In genomic region chr5:38468202-38468656, GRCh38 we compare ENCODE assay signal across 12 cellular contexts.
DNase-seq lines count a peak whose midpoint lies in the region; ATAC-seq, FAIRE-seq and TF ChIP-seq lines count a peak whose summit lies in the region.
"Had no signal": no experiment of that assay in that cellular context is flagged by ENCODE, and none has a peak within 500 bp of the region (broad histone marks: within the 10 kb centered on the region; RNA-seq: fewer than 3 reads in every experiment).

No MANE protein-coding gene starts in this region.

- no peaks in the 10 kb centered on the region for H3K36me3 Mint-ChIP-seq in brain
- H3K36me3 Mint-ChIP-seq in activated CD4-positive, alpha-beta T cell treated with anti-CD3 and anti-CD28 coated beads, Interleukin-2, amount 10 ng/mL, durations not matched to agents 7 days and 5 days (ENCODE audit: low read depth), result no peaks in the 10 kb centered on the region
- H3K36me3 Mint-ChIP-seq in effector memory CD8-positive, alpha-beta T cell (ENCODE audit: insufficient read depth), result no peaks in the 10 kb centered on the region

- CTCF ChIA-PET in activated CD4-positive, alpha-beta T cell treated with anti-CD3 and anti-CD28 coated beads, Interleukin-2, amount 10 ng/mL, durations not matched to agents 7 days and 5 days (lab: Charles Lee), result interaction anchor here (1.1 to 4.4 kb wide), 4 partner anchors 13 to 27 kb away, joined by 4 to 15 read pairs (median 6); no protein-coding TSS in a partner anchor

- peak; percentile 94 for DNase-seq in H54 (ENCODE audit: insufficient read length, low spot score)
- peak; percentile 86 for DNase-seq in kidney epithelial cell (ENCODE audit: low read depth)
- DNase-seq in smooth muscle cell of the brain vasculature (ENCODE audit: low read depth, low spot score), result peak; percentile 36
- no peak for DNase-seq in NCI-H446 treated with DMSO at 0.1 percent for 48 hours (lab: John Stamatoyannopoulos, UW)
- DNase-seq in activated CD4-positive, alpha-beta T cell treated with anti-CD3 and anti-CD28 coated beads, Interleukin-2, amount 10 ng/mL, durations not matched to agents 7 days and 5 days, result no peak
- DNase-seq in effector memory CD8-positive, alpha-beta T cell, result no peak
- DNase-seq: cerebellar nuclear complex, GDM1, NCI-H1092, small intestine had no signal

- peak overlapping the region in 1 of 5 experiments; percentile 8 for H3K4me3 Mint-ChIP-seq in brain
- H3K4me3 Mint-ChIP-seq in activated CD4-positive, alpha-beta T cell treated with anti-CD3 and anti-CD28 coated beads, Interleukin-2, amount 10 ng/mL, durations not matched to agents 7 days and 5 days, result no peak overlapping the region
- H3K4me3 Mint-ChIP-seq in effector memory CD8-positive, alpha-beta T cell, result no peak overlapping the region

- H3K4me1 Mint-ChIP-seq in brain, result peaks cover 36% of the 10 kb centered on the region
- H3K4me1 Mint-ChIP-seq in activated CD4-positive, alpha-beta T cell treated with anti-CD3 and anti-CD28 coated beads, Interleukin-2, amount 10 ng/mL, durations not matched to agents 7 days and 5 days, result no peaks in the 10 kb centered on the region
- H3K4me1 Mint-ChIP-seq in effector memory CD8-positive, alpha-beta T cell (ENCODE audit: low read depth in 2 of 2), result peaks cover 0 to 2% of the 10 kb centered on the region in 2 donors

- TF ChIP-seq CTCF in brain (conservative IDR thresholded peaks at IDR 0.05) (no peak), kidney epithelial cell (IDR thresholded peaks at IDR 0.05; ENCODE audit: insufficient read depth, low read length, poor library complexity, severe bottlenecking) (no peak)

- H3K27ac Mint-ChIP-seq in brain, result peak overlapping the region in 3 of 5 experiments; percentile 88 to 91 (median 89)
- H3K27ac Mint-ChIP-seq in activated CD4-positive, alpha-beta T cell treated with anti-CD3 and anti-CD28 coated beads, Interleukin-2, amount 10 ng/mL, durations not matched to agents 7 days and 5 days, result no peak overlapping the region
- H3K27ac Mint-ChIP-seq in effector memory CD8-positive, alpha-beta T cell, result no peak overlapping the region

- ATAC-seq in HG02981 (IDR thresholded peaks at IDR 0.05; ENCODE audit: unreplicated experiment), result no peak
- no peak for ATAC-seq in effector memory CD8-positive, alpha-beta T cell (replicated peaks)

- no peak overlapping the region for H3K4me3 ChIP-seq in kidney epithelial cell (ENCODE audit: low read depth, low read length)

- H3K27me3 ChIP-seq in kidney epithelial cell (ENCODE audit: control insufficient read depth, insufficient read depth, low read length), result no peaks in the 10 kb centered on the region

- TF ChIP-seq POLR2A in H54 (IDR thresholded peaks at IDR 0.05; ENCODE audit: low read depth, low read length), result no peak

- H3K9me3 Mint-ChIP-seq in brain, result no peaks in the 10 kb centered on the region
- no peaks in the 10 kb centered on the region for H3K9me3 Mint-ChIP-seq in activated CD4-positive, alpha-beta T cell treated with anti-CD3 and anti-CD28 coated beads, Interleukin-2, amount 10 ng/mL, durations not matched to agents 7 days and 5 days
- H3K9me3 Mint-ChIP-seq in effector memory CD8-positive, alpha-beta T cell, result no peaks in the 10 kb centered on the region

- no peaks in the 10 kb centered on the region for H3K27me3 Mint-ChIP-seq in brain
- H3K27me3 Mint-ChIP-seq in activated CD4-positive, alpha-beta T cell treated with anti-CD3 and anti-CD28 coated beads, Interleukin-2, amount 10 ng/mL, durations not matched to agents 7 days and 5 days, result peaks cover 2% of the 10 kb centered on the region
- H3K27me3 Mint-ChIP-seq in effector memory CD8-positive, alpha-beta T cell, result peaks cover 22 to 33% of the 10 kb centered on the region in 2 donors

- peak; percentile 91 for FAIRE-seq in H54 (lab: Jason Lieb, UNC)
- FAIRE-seq: small intestine had no signal

- H3K36me3 ChIP-seq in kidney epithelial cell (ENCODE audit: control insufficient read depth, insufficient read depth, low read length), result no peaks in the 10 kb centered on the region

- POLR2A ChIA-PET in activated CD4-positive, alpha-beta T cell treated with anti-CD3 and anti-CD28 coated beads, Interleukin-2, amount 10 ng/mL, durations not matched to agents 7 days and 5 days (lab: Charles Lee), result no interaction called here

Comparison
In these comparisons a context has a peak if more than half of its experiments do, and no peak if none do; other contexts are left out.
1. DNase-seq: peak in H54 (single experiment), kidney epithelial cell (single experiment) and smooth muscle cell of the brain vasculature (single experiment); none in NCI-H446 treated with DMSO at 0.1 percent for 48 hours (single experiment), activated CD4-positive, alpha-beta T cell treated with anti-CD3 and anti-CD28 coated beads, Interleukin-2, amount 10 ng/mL, durations not matched to agents 7 days and 5 days (single experiment) and effector memory CD8-positive, alpha-beta T cell (0 of 3).
2. H3K27ac Mint-ChIP-seq: peak in brain (3 of 5); none in activated CD4-positive, alpha-beta T cell treated with anti-CD3 and anti-CD28 coated beads, Interleukin-2, amount 10 ng/mL, durations not matched to agents 7 days and 5 days (single experiment) and effector memory CD8-positive, alpha-beta T cell (0 of 2).